In the genomic region with DNA sequence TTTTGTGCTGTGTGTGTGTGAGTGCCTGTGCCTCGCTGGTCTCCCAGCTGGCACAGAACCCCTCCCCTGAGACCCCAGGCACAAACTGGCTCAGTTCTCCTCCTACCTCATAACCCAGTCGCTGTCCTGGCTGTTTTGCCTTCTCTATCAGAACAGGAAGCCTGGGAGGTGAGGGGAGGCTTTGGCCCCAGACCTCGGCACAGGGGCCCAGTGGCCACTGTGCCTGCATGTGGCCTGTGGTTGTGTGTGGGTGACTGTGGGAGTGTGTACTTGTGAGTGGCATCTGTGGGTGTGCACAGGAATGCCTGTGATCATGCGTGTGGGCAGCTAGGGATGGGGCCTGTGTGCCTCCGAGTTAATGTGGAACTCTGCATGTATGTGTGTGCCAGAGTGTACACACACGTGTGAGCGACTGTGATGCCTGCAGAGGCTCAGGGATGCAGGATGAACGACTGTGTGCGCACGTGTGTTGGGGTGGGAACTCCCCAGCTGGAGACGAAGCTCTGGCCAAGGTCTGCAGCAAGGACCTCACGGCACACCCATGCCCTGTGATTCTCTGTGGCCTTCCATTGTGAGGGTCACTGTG, we compare ENCODE assay signal across 1 cellular context.
TF ChIP-seq lines count a peak whose summit lies in the region.

No MANE protein-coding gene starts in this region.

TF ChIP-seq in GM12878, 131 proteins besides CTCF, POLR2A, EP300 and RAD21:
- TF ChIP-seq STAT1 (conservative IDR thresholded peaks at IDR 0.05) (no peak), CHD4 (IDR thresholded peaks at IDR 0.05) (no peak), NFYA (IDR thresholded peaks at IDR 0.05; ENCODE audit: borderline replicate concordance, low read depth, low read length) (no peak), SRF (IDR thresholded peaks at IDR 0.05; ENCODE audit: low read depth in 2 of 2, low read length in 2 of 2) (no peak), ZNF207 (IDR thresholded peaks at IDR 0.05; ENCODE audit: borderline replicate concordance) (no peak), HDGF (IDR thresholded peaks at IDR 0.05) (no peak), RUNX3 (IDR thresholded peaks at IDR 0.05; ENCODE audit: low read length) (no peak)
- TF ChIP-seq, protein P1, sequence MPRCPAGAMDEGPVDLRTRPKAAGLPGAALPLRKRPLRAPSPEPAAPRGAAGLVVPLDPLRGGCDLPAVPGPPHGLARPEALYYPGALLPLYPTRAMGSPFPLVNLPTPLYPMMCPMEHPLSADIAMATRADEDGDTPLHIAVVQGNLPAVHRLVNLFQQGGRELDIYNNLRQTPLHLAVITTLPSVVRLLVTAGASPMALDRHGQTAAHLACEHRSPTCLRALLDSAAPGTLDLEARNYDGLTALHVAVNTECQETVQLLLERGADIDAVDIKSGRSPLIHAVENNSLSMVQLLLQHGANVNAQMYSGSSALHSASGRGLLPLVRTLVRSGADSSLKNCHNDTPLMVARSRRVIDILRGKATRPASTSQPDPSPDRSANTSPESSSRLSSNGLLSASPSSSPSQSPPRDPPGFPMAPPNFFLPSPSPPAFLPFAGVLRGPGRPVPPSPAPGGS (IDR thresholded peaks at IDR 0.05; ENCODE audit: borderline replicate concordance, insufficient read depth, low read depth, low read length, poor library complexity, severe bottlenecking): peak; percentile 44
